Comparison of ENCODE assay signal across 1 cellular context in the genomic region with DNA sequence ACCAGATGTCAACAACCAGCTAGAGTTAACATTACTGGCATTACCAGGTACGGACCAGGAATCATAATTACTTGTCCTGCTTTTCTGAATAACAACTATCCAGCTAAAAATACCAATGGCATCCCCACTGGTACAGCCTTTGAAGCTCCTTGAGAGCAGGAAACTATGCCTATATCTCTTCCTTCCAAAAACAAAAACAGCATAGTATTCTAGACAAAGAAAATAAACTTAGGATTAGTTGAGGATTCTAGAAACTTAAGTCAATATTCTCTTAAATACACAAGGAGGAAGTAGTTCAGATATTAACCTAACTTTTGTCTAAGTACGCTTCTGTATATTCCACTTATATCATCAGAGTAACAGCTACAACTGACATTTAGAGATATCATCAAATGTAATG.
TF ChIP-seq lines count a peak whose summit lies in the region.

No MANE protein-coding gene starts in this region.

TF ChIP-seq in GM23338, 12 proteins besides CTCF, POLR2A, EP300 and RAD21 (continued from another document):
- TF ChIP-seq, protein P1, sequence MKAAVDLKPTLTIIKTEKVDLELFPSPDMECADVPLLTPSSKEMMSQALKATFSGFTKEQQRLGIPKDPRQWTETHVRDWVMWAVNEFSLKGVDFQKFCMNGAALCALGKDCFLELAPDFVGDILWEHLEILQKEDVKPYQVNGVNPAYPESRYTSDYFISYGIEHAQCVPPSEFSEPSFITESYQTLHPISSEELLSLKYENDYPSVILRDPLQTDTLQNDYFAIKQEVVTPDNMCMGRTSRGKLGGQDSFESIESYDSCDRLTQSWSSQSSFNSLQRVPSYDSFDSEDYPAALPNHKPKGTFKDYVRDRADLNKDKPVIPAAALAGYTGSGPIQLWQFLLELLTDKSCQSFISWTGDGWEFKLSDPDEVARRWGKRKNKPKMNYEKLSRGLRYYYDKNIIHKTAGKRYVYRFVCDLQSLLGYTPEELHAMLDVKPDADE (IDR thresholded peaks at IDR 0.05): no peak
- TF ChIP-seq, protein P2, sequence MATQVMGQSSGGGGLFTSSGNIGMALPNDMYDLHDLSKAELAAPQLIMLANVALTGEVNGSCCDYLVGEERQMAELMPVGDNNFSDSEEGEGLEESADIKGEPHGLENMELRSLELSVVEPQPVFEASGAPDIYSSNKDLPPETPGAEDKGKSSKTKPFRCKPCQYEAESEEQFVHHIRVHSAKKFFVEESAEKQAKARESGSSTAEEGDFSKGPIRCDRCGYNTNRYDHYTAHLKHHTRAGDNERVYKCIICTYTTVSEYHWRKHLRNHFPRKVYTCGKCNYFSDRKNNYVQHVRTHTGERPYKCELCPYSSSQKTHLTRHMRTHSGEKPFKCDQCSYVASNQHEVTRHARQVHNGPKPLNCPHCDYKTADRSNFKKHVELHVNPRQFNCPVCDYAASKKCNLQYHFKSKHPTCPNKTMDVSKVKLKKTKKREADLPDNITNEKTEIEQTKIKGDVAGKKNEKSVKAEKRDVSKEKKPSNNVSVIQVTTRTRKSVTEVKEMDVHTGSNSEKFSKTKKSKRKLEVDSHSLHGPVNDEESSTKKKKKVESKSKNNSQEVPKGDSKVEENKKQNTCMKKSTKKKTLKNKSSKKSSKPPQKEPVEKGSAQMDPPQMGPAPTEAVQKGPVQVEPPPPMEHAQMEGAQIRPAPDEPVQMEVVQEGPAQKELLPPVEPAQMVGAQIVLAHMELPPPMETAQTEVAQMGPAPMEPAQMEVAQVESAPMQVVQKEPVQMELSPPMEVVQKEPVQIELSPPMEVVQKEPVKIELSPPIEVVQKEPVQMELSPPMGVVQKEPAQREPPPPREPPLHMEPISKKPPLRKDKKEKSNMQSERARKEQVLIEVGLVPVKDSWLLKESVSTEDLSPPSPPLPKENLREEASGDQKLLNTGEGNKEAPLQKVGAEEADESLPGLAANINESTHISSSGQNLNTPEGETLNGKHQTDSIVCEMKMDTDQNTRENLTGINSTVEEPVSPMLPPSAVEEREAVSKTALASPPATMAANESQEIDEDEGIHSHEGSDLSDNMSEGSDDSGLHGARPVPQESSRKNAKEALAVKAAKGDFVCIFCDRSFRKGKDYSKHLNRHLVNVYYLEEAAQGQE (IDR thresholded peaks at IDR 0.05; ENCODE audit: unreplicated experiment): no peak
- TF ChIP-seq JUNB (IDR thresholded peaks at IDR 0.05; ENCODE audit: unreplicated experiment): no peak
- no peak for TF ChIP-seq EZH2phosphoT487 (IDR thresholded peaks at IDR 0.05; ENCODE audit: unreplicated experiment)
- TF ChIP-seq STAT1 (IDR thresholded peaks at IDR 0.05; ENCODE audit: unreplicated experiment): no peak
- no peak for TF ChIP-seq EZH2 (IDR thresholded peaks at IDR 0.05; ENCODE audit: low read depth, unreplicated experiment)
- TF ChIP-seq, protein P3, sequence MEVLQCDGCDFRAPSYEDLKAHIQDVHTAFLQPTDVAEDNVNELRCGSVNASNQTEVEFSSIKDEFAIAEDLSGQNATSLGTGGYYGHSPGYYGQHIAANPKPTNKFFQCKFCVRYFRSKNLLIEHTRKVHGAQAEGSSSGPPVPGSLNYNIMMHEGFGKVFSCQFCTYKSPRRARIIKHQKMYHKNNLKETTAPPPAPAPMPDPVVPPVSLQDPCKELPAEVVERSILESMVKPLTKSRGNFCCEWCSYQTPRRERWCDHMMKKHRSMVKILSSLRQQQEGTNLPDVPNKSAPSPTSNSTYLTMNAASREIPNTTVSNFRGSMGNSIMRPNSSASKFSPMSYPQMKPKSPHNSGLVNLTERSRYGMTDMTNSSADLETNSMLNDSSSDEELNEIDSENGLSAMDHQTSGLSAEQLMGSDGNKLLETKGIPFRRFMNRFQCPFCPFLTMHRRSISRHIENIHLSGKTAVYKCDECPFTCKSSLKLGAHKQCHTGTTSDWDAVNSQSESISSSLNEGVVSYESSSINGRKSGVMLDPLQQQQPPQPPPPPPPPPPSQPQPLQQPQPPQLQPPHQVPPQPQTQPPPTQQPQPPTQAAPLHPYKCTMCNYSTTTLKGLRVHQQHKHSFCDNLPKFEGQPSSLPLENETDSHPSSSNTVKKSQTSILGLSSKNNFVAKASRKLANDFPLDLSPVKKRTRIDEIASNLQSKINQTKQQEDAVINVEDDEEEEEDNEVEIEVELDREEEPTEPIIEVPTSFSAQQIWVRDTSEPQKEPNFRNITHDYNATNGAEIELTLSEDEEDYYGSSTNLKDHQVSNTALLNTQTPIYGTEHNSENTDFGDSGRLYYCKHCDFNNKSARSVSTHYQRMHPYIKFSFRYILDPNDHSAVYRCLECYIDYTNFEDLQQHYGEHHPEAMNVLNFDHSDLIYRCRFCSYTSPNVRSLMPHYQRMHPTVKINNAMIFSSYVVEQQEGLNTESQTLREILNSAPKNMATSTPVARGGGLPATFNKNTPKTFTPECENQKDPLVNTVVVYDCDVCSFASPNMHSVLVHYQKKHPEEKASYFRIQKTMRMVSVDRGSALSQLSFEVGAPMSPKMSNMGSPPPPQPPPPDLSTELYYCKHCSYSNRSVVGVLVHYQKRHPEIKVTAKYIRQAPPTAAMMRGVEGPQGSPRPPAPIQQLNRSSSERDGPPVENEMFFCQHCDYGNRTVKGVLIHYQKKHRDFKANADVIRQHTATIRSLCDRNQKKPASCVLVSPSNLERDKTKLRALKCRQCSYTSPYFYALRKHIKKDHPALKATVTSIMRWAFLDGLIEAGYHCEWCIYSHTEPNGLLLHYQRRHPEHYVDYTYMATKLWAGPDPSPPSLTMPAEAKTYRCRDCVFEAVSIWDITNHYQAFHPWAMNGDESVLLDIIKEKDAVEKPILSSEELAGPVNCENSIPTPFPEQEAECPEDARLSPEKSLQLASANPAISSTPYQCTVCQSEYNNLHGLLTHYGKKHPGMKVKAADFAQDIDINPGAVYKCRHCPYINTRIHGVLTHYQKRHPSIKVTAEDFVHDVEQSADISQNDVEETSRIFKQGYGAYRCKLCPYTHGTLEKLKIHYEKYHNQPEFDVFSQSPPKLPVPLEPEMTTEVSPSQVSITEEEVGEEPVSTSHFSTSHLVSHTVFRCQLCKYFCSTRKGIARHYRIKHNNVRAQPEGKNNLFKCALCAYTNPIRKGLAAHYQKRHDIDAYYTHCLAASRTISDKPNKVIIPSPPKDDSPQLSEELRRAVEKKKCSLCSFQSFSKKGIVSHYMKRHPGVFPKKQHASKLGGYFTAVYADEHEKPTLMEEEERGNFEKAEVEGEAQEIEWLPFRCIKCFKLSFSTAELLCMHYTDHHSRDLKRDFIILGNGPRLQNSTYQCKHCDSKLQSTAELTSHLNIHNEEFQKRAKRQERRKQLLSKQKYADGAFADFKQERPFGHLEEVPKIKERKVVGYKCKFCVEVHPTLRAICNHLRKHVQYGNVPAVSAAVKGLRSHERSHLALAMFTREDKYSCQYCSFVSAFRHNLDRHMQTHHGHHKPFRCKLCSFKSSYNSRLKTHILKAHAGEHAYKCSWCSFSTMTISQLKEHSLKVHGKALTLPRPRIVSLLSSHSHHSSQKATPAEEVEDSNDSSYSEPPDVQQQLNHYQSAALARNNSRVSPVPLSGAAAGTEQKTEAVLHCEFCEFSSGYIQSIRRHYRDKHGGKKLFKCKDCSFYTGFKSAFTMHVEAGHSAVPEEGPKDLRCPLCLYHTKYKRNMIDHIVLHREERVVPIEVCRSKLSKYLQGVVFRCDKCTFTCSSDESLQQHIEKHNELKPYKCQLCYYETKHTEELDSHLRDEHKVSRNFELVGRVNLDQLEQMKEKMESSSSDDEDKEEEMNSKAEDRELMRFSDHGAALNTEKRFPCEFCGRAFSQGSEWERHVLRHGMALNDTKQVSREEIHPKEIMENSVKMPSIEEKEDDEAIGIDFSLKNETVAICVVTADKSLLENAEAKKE (CRISPR knock-in tag; IDR thresholded peaks at IDR 0.05): no peak
- TF ChIP-seq NANOG (IDR thresholded peaks at IDR 0.05; ENCODE audit: borderline replicate concordance): no peak
- TF ChIP-seq ZNF331 (CRISPR knock-in tag; IDR thresholded peaks at IDR 0.05; ENCODE audit: low read depth): no peak
